Comparison of ENCODE assay signal across 19 cellular contexts in the genomic region with DNA sequence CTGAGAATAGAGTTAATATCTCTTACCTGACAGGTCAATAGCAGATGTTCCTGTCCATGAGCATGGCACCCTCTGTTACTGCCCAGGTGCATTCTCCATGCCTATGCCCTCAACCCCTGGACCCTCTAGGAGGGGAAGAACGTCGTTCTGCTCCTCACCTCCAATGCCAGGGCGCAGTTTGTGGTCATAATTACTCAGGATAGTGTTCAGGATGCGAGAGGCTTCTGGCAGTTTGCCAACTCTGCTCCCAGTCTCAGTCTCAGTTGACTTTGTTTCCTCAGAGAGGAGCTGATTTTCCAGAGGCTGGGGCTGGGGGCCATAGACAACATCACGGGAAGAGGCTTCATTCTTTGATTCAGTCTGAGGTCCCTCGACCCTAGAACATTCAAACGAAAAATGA. TPM values are rescaled to one million over a fixed set of nuclear protein-coding genes. Genes with fewer than 3 reads are reported as not detected.
A peak's percentile ranks its signal among the peaks of the same experiment; 100 is the strongest.
DNase-seq lines count a peak whose midpoint lies in the region; ATAC-seq and TF ChIP-seq lines count a peak whose summit lies in the region.
"Had no signal": no experiment of that assay in that cellular context is flagged by ENCODE, and none has a peak within 500 bp of the region (broad histone marks: within the 10 kb centered on the region; RNA-seq: fewer than 3 reads in every experiment).

No MANE protein-coding gene starts in this region.

- H3K79me2 ChIP-seq in PC-9 (ENCODE audit: low read depth): peaks cover 52% of the 10 kb centered on the region

- 33 to 65% methylated on average over 4 to 7 of the region's 7 CpGs for WGBS in body of pancreas, 2 donors

- no peak for TF ChIP-seq POLR2A in body of pancreas (IDR thresholded peaks at IDR 0.05)

- H3K27me3 ChIP-seq in PC-9 (ENCODE audit: insufficient read depth, low read depth) (no peaks in the 10 kb centered on the region), body of pancreas (no peaks in the 10 kb centered on the region), skeletal muscle satellite cell (ENCODE audit: control insufficient read depth, insufficient read depth, low read length) (no peaks in the 10 kb centered on the region), left ventricle myocardium inferior (ENCODE audit: low read depth) (no peaks in the 10 kb centered on the region)

- H3K27ac ChIP-seq in PC-9 (peak overlapping the region; percentile 53), body of pancreas (peak overlapping the region in 3 of 4 donors; percentile 25 to 68 (median 61)), left ventricle myocardium inferior (replicated peaks) (no peak overlapping the region)
- H3K27ac ChIP-seq: 22Rv1, BLaER1, KMS-11, SK-N-MC had no signal

- no peak overlapping the region for H2AFZ ChIP-seq in PC-9

- DNase-seq in DMS 273 (lab: John Stamatoyannopoulos, UW; ENCODE audit: unreplicated experiment): peak; percentile 9
- no peak for DNase-seq in DMS 273 treated with DMSO at 0.1 percent for 48 hours (lab: John Stamatoyannopoulos, UW)
- no peak for DNase-seq in PC-9
- no peak for DNase-seq in body of pancreas
- DNase-seq in NCI-H2081 treated with DMSO at 0.1 percent for 48 hours (lab: John Stamatoyannopoulos, UW): no peak
- DNase-seq in left ventricle myocardium inferior: no peak
- DNase-seq: CD8-positive, alpha-beta T cell; DMS79 treated with DMSO at 0.1 percent for 48 hours; NCI-H1092; NCI-H1694; NCI-H446 had no signal

- no peak for TF ChIP-seq CTCF in PC-9 (conservative IDR thresholded peaks at IDR 0.05)
- no peak for TF ChIP-seq CTCF in body of pancreas (IDR thresholded peaks at IDR 0.05)
- TF ChIP-seq CTCF in left ventricle myocardium inferior (IDR thresholded peaks at IDR 0.05; ENCODE audit: borderline replicate concordance): no peak

- H3K9me3 ChIP-seq in PC-9 (ENCODE audit: insufficient read depth, low read depth): no peaks in the 10 kb centered on the region; the same call in 1 of the 2 replicates
- H3K9me3 ChIP-seq in body of pancreas: no peaks in the 10 kb centered on the region
- H3K9me3 ChIP-seq in skeletal muscle satellite cell (replicated peaks; ENCODE audit: low read length): no peaks in the 10 kb centered on the region
- H3K9me3 ChIP-seq in left ventricle myocardium inferior (replicated peaks): no peaks in the 10 kb centered on the region

- H4K20me1 ChIP-seq in PC-9 (ENCODE audit: insufficient read depth): no peaks in the 10 kb centered on the region
- H4K20me1 ChIP-seq: BLaER1 had no signal

- no TSS peak for BruUV-seq in PC-9 (replicated peaks; lab: Mats Ljungman, UMichigan)

- no peak for ATAC-seq in body of pancreas
- no peak for ATAC-seq in HG02852 (IDR thresholded peaks at IDR 0.05; ENCODE audit: unreplicated experiment)
- ATAC-seq: CD8-positive, alpha-beta T cell had no signal

- POLR2A ChIA-PET in PC-9 (lab: Charles Lee; ENCODE audit: unreplicated experiment): no interaction called here

- CTCF ChIA-PET in PC-9 (lab: Charles Lee): no interaction called here

- H3K4me2 ChIP-seq in PC-9: peak overlapping the region; percentile 75
- peak overlapping the region; percentile 24 for H3K4me2 ChIP-seq in skeletal muscle satellite cell (ENCODE audit: low read length)
- H3K4me2 ChIP-seq: BLaER1, KMS-11 had no signal

- peaks cover 18% of the 10 kb centered on the region for H3K36me3 ChIP-seq in PC-9 (ENCODE audit: low read depth)
- no peaks in the 10 kb centered on the region for H3K36me3 ChIP-seq in body of pancreas (replicated peaks in 1 of 2; ENCODE audit: insufficient read depth in 1 of 2, low read depth in 2 of 2)
- H3K36me3 ChIP-seq in skeletal muscle satellite cell (ENCODE audit: insufficient read depth, low read length): peaks cover 13% of the 10 kb centered on the region
- peaks cover 23% of the 10 kb centered on the region for H3K36me3 ChIP-seq in left ventricle myocardium inferior
- H3K36me3 ChIP-seq: BLaER1 had no signal

- H3K4me3 ChIP-seq in PC-9 (peak overlapping the region; percentile 14; the same call in 1 of the 2 replicates), body of pancreas (no peak overlapping the region), skeletal muscle satellite cell (ENCODE audit: low read length) (no peak overlapping the region), left ventricle myocardium inferior (no peak overlapping the region)
- H3K4me3 ChIP-seq: BLaER1 had no signal

- peaks cover 32% of the 10 kb centered on the region for H3K4me1 ChIP-seq in PC-9 (replicated peaks; ENCODE audit: insufficient read depth)
- H3K4me1 ChIP-seq in body of pancreas: peaks cover 8% of the 10 kb centered on the region
- peaks cover 22% of the 10 kb centered on the region for H3K4me1 ChIP-seq in skeletal muscle satellite cell (ENCODE audit: control insufficient read depth, insufficient read depth, low read length)
- H3K4me1 ChIP-seq in left ventricle myocardium inferior: peaks cover 18% of the 10 kb centered on the region
- H3K4me1 ChIP-seq: BLaER1 had no signal

- peaks cover 4% of the 10 kb centered on the region; the same call in 1 of the 2 replicates for H3F3A ChIP-seq in PC-9 (ENCODE audit: insufficient read depth, low read depth)

- H3K9ac ChIP-seq in skeletal muscle satellite cell (ENCODE audit: low read depth, low read length): peak overlapping the region; percentile 30
- H3K9ac ChIP-seq: BLaER1, KMS-11 had no signal

- no peaks in the 10 kb centered on the region for H3K9me2 ChIP-seq in PC-9 (ENCODE audit: insufficient read depth)

- intact Hi-C loops in PC-9 (cut with micrococcal nuclease; ENCODE audit: unreplicated experiment): loop anchor here (5.0 to 10.0 kb wide), 2 partner anchors 98 to 215 kb away; no protein-coding TSS in a partner anchor
- intact Hi-C loops in body of pancreas (cut with DNase I): no loop called here
- intact Hi-C loops in left ventricle myocardium inferior (cut with micrococcal nuclease): no loop called here

RNA-seq across cellular contexts. Expression of a gene that starts 4.4 kb away (rescaled TPM):
- total RNA-seq in PC-9 (2021) (22.1 and 24.5 TPM in 2 replicates), body of pancreas (10 to 100 TPM; 46.2 to 64.9 TPM), left ventricle myocardium inferior (31.3 TPM)
- total RNA-seq in skeletal muscle satellite cell (2012; rRNA removed): 10.5 and 18.8 TPM in 2 replicates
- total RNA-seq: CD8-positive, alpha-beta T cell; G401 had no signal

RNA-seq across cellular contexts. Expression of a gene that starts 57.3 kb away (rescaled TPM):
- total RNA-seq in PC-9 (2021) (not detected in 2 replicates), body of pancreas (not detected), left ventricle myocardium inferior (not detected)
- not detected in 2 replicates for total RNA-seq in skeletal muscle satellite cell (2012; rRNA removed)
- total RNA-seq: CD8-positive, alpha-beta T cell; G401; Right ventricle myocardium inferior had no signal
